Comparison of ENCODE assay signal across 21 cellular contexts in the genomic region with DNA sequence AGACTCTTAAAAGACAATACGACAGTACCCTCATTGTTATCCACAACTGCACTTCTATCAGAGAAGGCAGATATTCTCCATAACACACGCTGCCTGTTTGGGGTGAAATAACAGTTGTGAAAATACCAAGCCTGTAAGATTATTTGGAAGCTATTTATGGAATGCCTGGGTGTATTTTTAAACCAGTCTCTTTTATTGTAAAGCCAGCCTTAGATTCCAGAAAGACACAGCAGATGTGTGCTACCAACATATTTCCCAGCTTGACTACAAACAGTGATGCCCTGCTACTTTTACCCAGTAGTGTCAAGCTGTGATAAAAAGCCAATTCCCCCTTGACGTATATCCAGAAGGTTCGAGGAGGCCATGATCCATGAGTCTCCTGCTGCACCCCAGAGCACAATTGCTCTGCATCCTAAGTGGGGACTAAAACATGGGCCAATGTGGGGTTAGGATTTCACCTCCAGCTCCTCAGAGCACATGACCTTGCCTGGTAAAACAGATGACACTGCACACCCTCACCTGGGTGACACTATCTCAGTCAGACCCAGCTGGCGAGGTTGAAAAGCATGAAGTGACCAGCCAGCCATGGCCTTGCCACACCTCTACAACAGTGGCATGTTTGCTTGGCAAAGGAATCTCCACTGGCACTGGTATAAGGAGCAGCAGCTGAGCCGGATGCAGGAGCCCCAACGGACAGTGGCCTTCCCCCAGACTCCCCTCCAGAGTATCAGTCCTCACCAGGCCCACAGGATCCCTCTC.
DNase-seq lines count a peak whose midpoint lies in the region; ATAC-seq and TF ChIP-seq lines count a peak whose summit lies in the region.
"Had no signal": no experiment of that assay in that cellular context is flagged by ENCODE, and none has a peak within 500 bp of the region (broad histone marks: within the 10 kb centered on the region; RNA-seq: fewer than 3 reads in every experiment).

No MANE protein-coding gene starts in this region.

- H3K4me1 ChIP-seq in HCT116 (ENCODE audit: control insufficient read depth in 1 of 2, insufficient read depth in 2 of 2, low read length in 2 of 2): no peaks in the 10 kb centered on the region
- peaks cover 6% of the 10 kb centered on the region for H3K4me1 ChIP-seq in smooth muscle cell (ENCODE audit: low read depth)
- no peaks in the 10 kb centered on the region for H3K4me1 ChIP-seq in PC-9 (replicated peaks; ENCODE audit: insufficient read depth)
- H3K4me1 ChIP-seq: ascending aorta, esophagus squamous epithelium, suprapubic skin had no signal

- CTCF ChIA-PET in HCT116 (lab: Charles Lee) (no interaction called here), PC-9 (lab: Charles Lee) (no interaction called here)

- H3K27ac ChIP-seq in HCT116 (ENCODE audit: low read depth, low read length): no peak overlapping the region
- H3K27ac ChIP-seq in smooth muscle cell (ENCODE audit: low read depth): peak overlapping the region; percentile 65
- no peak overlapping the region for H3K27ac ChIP-seq in PC-9
- H3K27ac ChIP-seq: ascending aorta, esophagus squamous epithelium, gastroesophageal sphincter, suprapubic skin had no signal

- TF ChIP-seq POLR2A in HCT116 (IDR thresholded peaks at IDR 0.05; ENCODE audit: borderline replicate concordance, extremely low read depth, insufficient read depth, insufficient read length): no peak

- peaks cover 57% of the 10 kb centered on the region for H3K4me1 Mint-ChIP-seq in chondrocyte (ENCODE audit: low read depth)
- peaks cover 61% of the 10 kb centered on the region for H3K4me1 Mint-ChIP-seq in mesothelial cell of epicardium
- H3K4me1 Mint-ChIP-seq: central memory CD8-positive, alpha-beta T cell had no signal

- H3F3A ChIP-seq in smooth muscle cell (ENCODE audit: low read depth) (peaks cover 4% of the 10 kb centered on the region), PC-9 (ENCODE audit: insufficient read depth, low read depth) (no peaks in the 10 kb centered on the region)

- H3K36me3 Mint-ChIP-seq in chondrocyte (ENCODE audit: low read depth): no peaks in the 10 kb centered on the region
- no peaks in the 10 kb centered on the region for H3K36me3 Mint-ChIP-seq in mesothelial cell of epicardium
- H3K36me3 Mint-ChIP-seq: activated naive CD8-positive, alpha-beta T cell had no signal

- 63% methylated on average over 7 of the region's 7 CpGs for WGBS in smooth muscle cell (ENCODE audit: low lambda C conversion rate)

- DNase-seq in HCT116 (ENCODE audit: low read depth, low spot score) (no peak), chondrocyte (ENCODE audit: low spot score) (no peak), mesothelial cell of epicardium (ENCODE audit: low spot score in 2 of 2, unreplicated experiment in 2 of 2) (no peak), smooth muscle cell (lab: John Stamatoyannopoulos, UW; ENCODE audit: unreplicated experiment) (no peak), PC-9 (no peak)
- DNase-seq in stimulated activated CD4-positive, alpha-beta T cell treated with anti-CD3 and anti-CD28 coated beads, Interleukin-12 subunit alpha, Interleukin-12 subunit beta, amount 100 ng/mL, for 4 hours: no peak
- DNase-seq: activated CD4-positive, alpha-beta T cell treated with anti-CD3 and anti-CD28 coated beads for 1 hour; activated CD8-positive, alpha-beta T cell treated with anti-CD3 and anti-CD28 coated beads, Interleukin-2, amount 10 ng/mL, durations not matched to agents 7 days and 5 days; Calu3; dermis blood vessel endothelial cell; DND-41; esophagus squamous epithelium; NCI-H446 treated with DMSO at 0.1 percent for 48 hours; nucleus accumbens had no signal

- H3K4me3 Mint-ChIP-seq in chondrocyte (ENCODE audit: unreplicated experiment) (no peak overlapping the region), mesothelial cell of epicardium (no peak overlapping the region)
- H3K4me3 Mint-ChIP-seq: activated CD8-positive, alpha-beta T cell treated with anti-CD3 and anti-CD28 coated beads, Interleukin-2, amount 10 ng/mL, durations not matched to agents 7 days and 5 days; activated naive CD8-positive, alpha-beta T cell; central memory CD8-positive, alpha-beta T cell had no signal

- TF ChIP-seq RAD21 in HCT116 (IDR thresholded peaks at IDR 0.05; ENCODE audit: low read depth): no peak

- no peaks in the 10 kb centered on the region for H3K9me3 ChIP-seq in HCT116 (ENCODE audit: control insufficient read depth in 1 of 2, insufficient read depth in 1 of 2, low read depth in 1 of 2, low read length in 2 of 2)
- no peaks in the 10 kb centered on the region for H3K9me3 ChIP-seq in smooth muscle cell (replicated peaks; ENCODE audit: low read depth)
- H3K9me3 ChIP-seq in PC-9 (ENCODE audit: insufficient read depth, low read depth): no peaks in the 10 kb centered on the region
- H3K9me3 ChIP-seq: ascending aorta, esophagus squamous epithelium, gastroesophageal sphincter, suprapubic skin had no signal

- peak; percentile 14; the same call in 1 of the 2 replicates for ATAC-seq in HCT116
- ATAC-seq in GM18867 (IDR thresholded peaks at IDR 0.05; ENCODE audit: unreplicated experiment): no peak
- ATAC-seq: activated CD8-positive, alpha-beta T cell treated with anti-CD3 and anti-CD28 coated beads, Interleukin-2, amount 10 ng/mL, durations not matched to agents 7 days and 5 days; gastroesophageal sphincter had no signal

- no peaks in the 10 kb centered on the region for H3K27me3 Mint-ChIP-seq in chondrocyte (ENCODE audit: low read depth)
- no peaks in the 10 kb centered on the region for H3K27me3 Mint-ChIP-seq in mesothelial cell of epicardium (ENCODE audit: low read depth)
- H3K27me3 Mint-ChIP-seq: activated naive CD8-positive, alpha-beta T cell; central memory CD8-positive, alpha-beta T cell had no signal

- POLR2A ChIA-PET in HCT116 (lab: Charles Lee): no interaction called here
- POLR2A ChIA-PET in PC-9 (lab: Charles Lee; ENCODE audit: unreplicated experiment): no interaction called here

- H3K9ac ChIP-seq in HCT116 (ENCODE audit: low read length) (no peak overlapping the region), smooth muscle cell (ENCODE audit: low read depth) (peak overlapping the region; percentile 51)

- RAD21 ChIA-PET in HCT116 (lab: Charles Lee; ENCODE audit: low non-redundant PET in 1 of 2, low total read pairs in 2 of 2, uncharacterized antibody in 2 of 2, unreplicated experiment in 2 of 2): no interaction called here

- intact Hi-C loops in HCT116 (cut with micrococcal nuclease): no loop called here
- intact Hi-C loops in PC-9 (cut with micrococcal nuclease; ENCODE audit: unreplicated experiment): no loop called here

- H3K27me3 ChIP-seq in HCT116 (ENCODE audit: insufficient read depth, low read length) (peaks cover 71% of the 10 kb centered on the region; the same call in 1 of the 2 replicates), smooth muscle cell (ENCODE audit: low read depth) (no peaks in the 10 kb centered on the region), PC-9 (ENCODE audit: insufficient read depth, low read depth) (0 out of 2 replicates have a peak, but pooled peaks cover 9% of the 10 kb centered on the region)
- H3K27me3 ChIP-seq: ascending aorta, esophagus squamous epithelium, gastroesophageal sphincter, suprapubic skin had no signal

- H3K4me2 ChIP-seq in HCT116 (ENCODE audit: low read length): no peak overlapping the region
- H3K4me2 ChIP-seq in smooth muscle cell: peak overlapping the region; percentile 33
- H3K4me2 ChIP-seq in PC-9: no peak overlapping the region

- H3K36me3 ChIP-seq in HCT116 (ENCODE audit: control insufficient read depth in 1 of 2, insufficient read depth in 2 of 2, low read length in 2 of 2): no peaks in the 10 kb centered on the region
- no peaks in the 10 kb centered on the region for H3K36me3 ChIP-seq in smooth muscle cell (ENCODE audit: low read depth)
- no peaks in the 10 kb centered on the region for H3K36me3 ChIP-seq in PC-9 (ENCODE audit: low read depth)
- H3K36me3 ChIP-seq: ascending aorta, esophagus squamous epithelium, gastroesophageal sphincter, suprapubic skin had no signal

- H2AFZ ChIP-seq in HCT116 (ENCODE audit: low read depth, low read length, poor library complexity, severe bottlenecking) (no peak overlapping the region), smooth muscle cell (ENCODE audit: low read depth) (no peak overlapping the region), PC-9 (no peak overlapping the region)

- TF ChIP-seq CTCF in HCT116 (IDR thresholded peaks at IDR 0.05 in 2 of 3, conservative IDR thresholded peaks at IDR 0.05 in 1 of 3; ENCODE audit: borderline replicate concordance in 1 of 3, insufficient read depth in 1 of 3, low read depth in 2 of 3, low read length in 2 of 3) (no peak), chondrocyte (IDR thresholded peaks at IDR 0.05) (no peak), mesothelial cell of epicardium (IDR thresholded peaks at IDR 0.05; ENCODE audit: unreplicated experiment) (no peak), smooth muscle cell (IDR thresholded peaks at IDR 0.05; ENCODE audit: borderline replicate concordance, insufficient read depth, poor library complexity, severe bottlenecking) (no peak), PC-9 (conservative IDR thresholded peaks at IDR 0.05) (no peak)

- BruUV-seq in HCT116 (replicated peaks; lab: Mats Ljungman, UMichigan) (no TSS peak), PC-9 (replicated peaks; lab: Mats Ljungman, UMichigan) (no TSS peak)

- H3K9me3 Mint-ChIP-seq in chondrocyte (ENCODE audit: low read depth) (no peaks in the 10 kb centered on the region), mesothelial cell of epicardium (no peaks in the 10 kb centered on the region)
- H3K9me3 Mint-ChIP-seq: activated T-helper 2 cell treated with anti-CD3 and anti-CD28 coated beads, Interferon-gamma antibody, Interleukin-2, Interleukin-4, amounts not matched to agents 10 μg/mL and 5 μg/mL and 100 μg/mL, durations not matched to agents 14 hours and 24 hours and 36 hours; central memory CD8-positive, alpha-beta T cell had no signal

- no peaks in the 10 kb centered on the region for H4K20me1 ChIP-seq in HCT116 (ENCODE audit: insufficient read depth)
- no peaks in the 10 kb centered on the region for H4K20me1 ChIP-seq in smooth muscle cell (ENCODE audit: low read depth)
- no peaks in the 10 kb centered on the region for H4K20me1 ChIP-seq in PC-9 (ENCODE audit: insufficient read depth)

- H3K9me2 ChIP-seq in HCT116 (ENCODE audit: insufficient read depth) (no peaks in the 10 kb centered on the region), PC-9 (ENCODE audit: insufficient read depth) (no peaks in the 10 kb centered on the region)

- H3K27ac Mint-ChIP-seq in chondrocyte (ENCODE audit: unreplicated experiment) (peak overlapping the region; percentile 84), mesothelial cell of epicardium (peak overlapping the region; percentile 4)
- H3K27ac Mint-ChIP-seq: activated CD8-positive, alpha-beta T cell treated with anti-CD3 and anti-CD28 coated beads, Interleukin-2, amount 10 ng/mL, durations not matched to agents 7 days and 5 days; activated naive CD8-positive, alpha-beta T cell; activated T-helper 2 cell treated with anti-CD3 and anti-CD28 coated beads, Interferon-gamma antibody, Interleukin-2, Interleukin-4, amounts not matched to agents 10 μg/mL and 5 μg/mL and 100 μg/mL, durations not matched to agents 14 hours and 24 hours and 36 hours had no signal

- no peaks in the 10 kb centered on the region for H3K79me2 ChIP-seq in HCT116 (ENCODE audit: insufficient read depth, low read length)
- H3K79me2 ChIP-seq in smooth muscle cell (ENCODE audit: low read depth): no peaks in the 10 kb centered on the region
- no peaks in the 10 kb centered on the region for H3K79me2 ChIP-seq in PC-9 (ENCODE audit: low read depth)

- H3K4me3 ChIP-seq in HCT116 (replicated peaks in 1 of 2; ENCODE audit: low read depth in 1 of 2, low read length in 2 of 2) (no peak overlapping the region), smooth muscle cell (no peak overlapping the region), PC-9 (no peak overlapping the region)
- H3K4me3 ChIP-seq: ascending aorta, esophagus squamous epithelium, gastroesophageal sphincter, suprapubic skin had no signal
